28 cellular contexts compared by ENCODE assay signal in the genomic region with DNA sequence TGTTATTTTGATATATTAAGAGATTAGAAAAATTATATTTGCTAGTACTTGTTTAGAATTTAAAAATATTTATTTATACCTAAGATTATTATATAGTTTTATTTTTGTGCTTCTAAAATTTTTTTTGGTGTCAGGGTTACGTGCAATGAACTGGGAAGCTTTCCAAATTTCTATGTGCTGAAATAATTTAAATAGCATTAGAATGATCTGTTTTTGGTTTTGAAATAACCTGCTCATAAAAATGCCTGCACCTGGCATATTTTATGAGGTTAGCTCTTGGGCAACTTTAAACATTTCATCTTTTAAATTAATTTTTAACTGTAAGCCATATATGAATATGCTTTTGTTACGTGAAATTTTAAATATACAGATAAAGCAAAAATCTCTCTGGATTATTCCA.
"Had no signal": no experiment of that assay in that cellular context is flagged by ENCODE, and none has a peak within 500 bp of the region (broad histone marks: within the 10 kb centered on the region; RNA-seq: fewer than 3 reads in every experiment).

No MANE protein-coding gene starts in this region.

- H3K9me3 ChIP-seq: left lung, lower lobe of right lung, pancreas, prostate gland, testis, thyroid gland, transverse colon, upper lobe of left lung, vagina had no signal

- DNase-seq: kidney; left colon; left lung; lower lobe of right lung; mammary epithelial cell; mesenchymal stem cell; naive thymus-derived CD8-positive, alpha-beta T cell; nucleus accumbens; pancreas; posterior cingulate gyrus; retina; right cardiac atrium; stimulated activated CD4-positive, alpha-beta T cell treated with anti-CD3 and anti-CD28 coated beads, Interleukin-12 subunit alpha, Interleukin-12 subunit beta, amount 100 ng/mL, for 4 hours; stimulated activated CD4-positive, alpha-beta T cell treated with anti-CD3 and anti-CD28 coated beads, Interleukin-15, amount 100 ng/mL, for 24 hours; stimulated activated CD4-positive, alpha-beta T cell treated with anti-CD3 and anti-CD28 coated beads, Interleukin-2, amount 100 ng/mL, for 24 hours; stimulated activated CD4-positive, alpha-beta T cell treated with anti-CD3 and anti-CD28 coated beads, Interleukin-4, amount 100 ng/mL, for 1 hour; stimulated activated naive B cell treated with anti-CD40 and anti-IgM and Interleukin-4, amounts not matched to agents 10 μg/mL and 1 μg/mL and 100 μg/mL, for 72 hours; stimulated activated naive CD8-positive, alpha-beta T cell treated with anti-CD3 and anti-CD28 coated beads, Interleukin-15, Interleukin-2, amounts not matched to agents 100 U/mL and 50 U/mL, for 24 hours; stomach; testis; thyroid gland; transverse colon; upper lobe of left lung had no signal

- FAIRE-seq: islet of Langerhans had no signal

- H3K27me3 ChIP-seq: testis, thyroid gland, transverse colon, upper lobe of left lung, vagina had no signal

- H3K36me3 ChIP-seq: left lung, lower lobe of right lung, pancreas, prostate gland, stomach, thyroid gland, transverse colon, upper lobe of left lung, vagina had no signal

- H3K4me3 ChIP-seq: left lung, lower lobe of right lung, pancreas, prostate gland, skin epidermis, stomach, testis, thyroid gland, transverse colon, upper lobe of left lung, vagina had no signal

- H3K4me1 ChIP-seq: left lung, lower lobe of right lung, pancreas, prostate gland, stomach, testis, thyroid gland, transverse colon, upper lobe of left lung, vagina had no signal

- H3K27ac ChIP-seq: left lung, lower lobe of right lung, pancreas, prostate gland, skin epidermis, stomach, testis, thyroid gland, transverse colon, upper lobe of left lung, vagina had no signal

- ATAC-seq: left colon; left lung; lower lobe of right lung; naive thymus-derived CD8-positive, alpha-beta T cell; pancreas; right cardiac atrium; sciatic nerve; stimulated activated naive B cell treated with anti-CD40 and anti-IgM and Interleukin-4, amounts not matched to agents 10 μg/mL and 1 μg/mL and 100 μg/mL, for 72 hours; stimulated activated naive CD8-positive, alpha-beta T cell treated with anti-CD3 and anti-CD28 coated beads, Interleukin-15, Interleukin-2, amounts not matched to agents 100 U/mL and 50 U/mL, for 24 hours had no signal
